In the genomic region with DNA sequence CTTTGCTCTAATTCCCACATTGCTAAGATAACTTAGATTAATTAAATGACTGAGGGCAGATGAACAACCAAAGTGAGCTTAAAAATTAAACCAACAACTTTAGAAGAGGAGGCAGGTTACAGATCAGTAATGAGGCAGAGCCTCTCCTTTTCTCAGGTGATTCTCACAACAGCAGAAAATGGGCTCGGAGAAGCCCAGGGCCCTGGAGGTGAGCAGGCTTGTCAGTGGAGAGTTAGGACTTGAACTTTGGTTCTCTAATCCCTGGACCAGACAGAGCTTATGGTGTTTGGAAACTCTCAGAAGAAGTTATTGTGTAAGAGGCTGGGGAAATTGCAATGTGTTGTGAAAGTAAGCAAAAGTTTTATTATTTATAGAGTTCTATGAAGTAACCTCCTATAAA, we compare ENCODE assay signal across 1 cellular context.
TF ChIP-seq lines count a peak whose summit lies in the region.

No MANE protein-coding gene starts in this region.

TF ChIP-seq in HepG2, 621 proteins besides CTCF, POLR2A, EP300 and RAD21:
- TF ChIP-seq, protein P1, sequence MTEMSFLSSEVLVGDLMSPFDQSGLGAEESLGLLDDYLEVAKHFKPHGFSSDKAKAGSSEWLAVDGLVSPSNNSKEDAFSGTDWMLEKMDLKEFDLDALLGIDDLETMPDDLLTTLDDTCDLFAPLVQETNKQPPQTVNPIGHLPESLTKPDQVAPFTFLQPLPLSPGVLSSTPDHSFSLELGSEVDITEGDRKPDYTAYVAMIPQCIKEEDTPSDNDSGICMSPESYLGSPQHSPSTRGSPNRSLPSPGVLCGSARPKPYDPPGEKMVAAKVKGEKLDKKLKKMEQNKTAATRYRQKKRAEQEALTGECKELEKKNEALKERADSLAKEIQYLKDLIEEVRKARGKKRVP (CRISPR knock-in tag; IDR thresholded peaks at IDR 0.05), result 0 out of 4 replicates have a peak, but pooled peaks of 1 of the 2 experiments have one; percentile 25
- TF ChIP-seq NR2C2 (CRISPR knock-in tag; IDR thresholded peaks at IDR 0.05; ENCODE audit: borderline replicate concordance), result no peak
- no peak for TF ChIP-seq FOSL1 (CRISPR knock-in tag; IDR thresholded peaks at IDR 0.05; ENCODE audit: borderline replicate concordance)
- no peak for TF ChIP-seq PHF5A (CRISPR knock-in tag; IDR thresholded peaks at IDR 0.05; ENCODE audit: low read depth, unreplicated experiment)
- TF ChIP-seq, protein P2, sequence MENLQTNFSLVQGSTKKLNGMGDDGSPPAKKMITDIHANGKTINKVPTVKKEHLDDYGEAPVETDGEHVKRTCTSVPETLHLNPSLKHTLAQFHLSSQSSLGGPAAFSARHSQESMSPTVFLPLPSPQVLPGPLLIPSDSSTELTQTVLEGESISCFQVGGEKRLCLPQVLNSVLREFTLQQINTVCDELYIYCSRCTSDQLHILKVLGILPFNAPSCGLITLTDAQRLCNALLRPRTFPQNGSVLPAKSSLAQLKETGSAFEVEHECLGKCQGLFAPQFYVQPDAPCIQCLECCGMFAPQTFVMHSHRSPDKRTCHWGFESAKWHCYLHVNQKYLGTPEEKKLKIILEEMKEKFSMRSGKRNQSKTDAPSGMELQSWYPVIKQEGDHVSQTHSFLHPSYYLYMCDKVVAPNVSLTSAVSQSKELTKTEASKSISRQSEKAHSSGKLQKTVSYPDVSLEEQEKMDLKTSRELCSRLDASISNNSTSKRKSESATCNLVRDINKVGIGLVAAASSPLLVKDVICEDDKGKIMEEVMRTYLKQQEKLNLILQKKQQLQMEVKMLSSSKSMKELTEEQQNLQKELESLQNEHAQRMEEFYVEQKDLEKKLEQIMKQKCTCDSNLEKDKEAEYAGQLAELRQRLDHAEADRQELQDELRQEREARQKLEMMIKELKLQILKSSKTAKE (CRISPR knock-in tag; IDR thresholded peaks at IDR 0.05; ENCODE audit: borderline replicate concordance), result no peak
- peak; percentile 82 for TF ChIP-seq CEBPB (IDR thresholded peaks at IDR 0.05; ENCODE audit: borderline replicate concordance, low read depth, low read length)
- TF ChIP-seq MBD4 (IDR thresholded peaks at IDR 0.05; ENCODE audit: borderline replicate concordance, low read length), result no peak
- no peak for TF ChIP-seq E2F2 (CRISPR knock-in tag; IDR thresholded peaks at IDR 0.05; ENCODE audit: borderline replicate concordance)
- no peak for TF ChIP-seq ZNF512B (CRISPR knock-in tag; IDR thresholded peaks at IDR 0.05; ENCODE audit: borderline replicate concordance)
- no peak for TF ChIP-seq ZNF33A (CRISPR knock-in tag; IDR thresholded peaks at IDR 0.05; ENCODE audit: borderline replicate concordance)
- TF ChIP-seq MBNL3 (CRISPR knock-in tag; conservative IDR thresholded peaks at IDR 0.05), result no peak
- TF ChIP-seq GABPA (IDR thresholded peaks at IDR 0.05; ENCODE audit: low read depth, low read length), result no peak
- no peak for TF ChIP-seq GABPA (CRISPR knock-in tag; IDR thresholded peaks at IDR 0.05; ENCODE audit: low read depth)
- TF ChIP-seq KDM4B (CRISPR knock-in tag; IDR thresholded peaks at IDR 0.05), result no peak
- TF ChIP-seq, protein P3, sequence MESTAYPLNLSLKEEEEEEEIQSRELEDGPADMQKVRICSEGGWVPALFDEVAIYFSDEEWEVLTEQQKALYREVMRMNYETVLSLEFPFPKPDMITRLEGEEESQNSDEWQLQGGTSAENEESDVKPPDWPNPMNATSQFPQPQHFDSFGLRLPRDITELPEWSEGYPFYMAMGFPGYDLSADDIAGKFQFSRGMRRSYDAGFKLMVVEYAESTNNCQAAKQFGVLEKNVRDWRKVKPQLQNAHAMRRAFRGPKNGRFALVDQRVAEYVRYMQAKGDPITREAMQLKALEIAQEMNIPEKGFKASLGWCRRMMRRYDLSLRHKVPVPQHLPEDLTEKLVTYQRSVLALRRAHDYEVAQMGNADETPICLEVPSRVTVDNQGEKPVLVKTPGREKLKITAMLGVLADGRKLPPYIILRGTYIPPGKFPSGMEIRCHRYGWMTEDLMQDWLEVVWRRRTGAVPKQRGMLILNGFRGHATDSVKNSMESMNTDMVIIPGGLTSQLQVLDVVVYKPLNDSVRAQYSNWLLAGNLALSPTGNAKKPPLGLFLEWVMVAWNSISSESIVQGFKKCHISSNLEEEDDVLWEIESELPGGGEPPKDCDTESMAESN (CRISPR knock-in tag; conservative IDR thresholded peaks at IDR 0.05), result no peak
- TF ChIP-seq ZNF280D (CRISPR knock-in tag; IDR thresholded peaks at IDR 0.05), result no peak
- TF ChIP-seq TAF1 (CRISPR knock-in tag; IDR thresholded peaks at IDR 0.05), result no peak
- peak; percentile 45 for TF ChIP-seq HNF4A (CRISPR knock-in tag; IDR thresholded peaks at IDR 0.05)
- 0 out of 2 replicates have a peak, but pooled peaks have one; percentile 16 for TF ChIP-seq GATAD2A (CRISPR knock-in tag; IDR thresholded peaks at IDR 0.05)
- TF ChIP-seq SRSF1 (optimal IDR thresholded peaks at IDR 0.05; ENCODE audit: low read depth, low read length), result no peak
